9 cellular contexts compared by ENCODE assay signal in genomic region chr9:137217276-137218211, GRCh38. TPM values are rescaled to one million over a fixed set of nuclear protein-coding genes. Genes with fewer than 3 reads are reported as not detected.
DNase-seq lines count a peak whose midpoint lies in the region; ATAC-seq and TF ChIP-seq lines count a peak whose summit lies in the region.
"Had no signal": no experiment of that assay in that cellular context is flagged by ENCODE, and none has a peak within 500 bp of the region (broad histone marks: within the 10 kb centered on the region; RNA-seq: fewer than 3 reads in every experiment).

No MANE protein-coding gene starts in this region.

- no peaks in the 10 kb centered on the region for H3K4me1 Mint-ChIP-seq in stimulated activated memory B cell treated with anti-CD40 and anti-IgM and Interleukin-4, amounts not matched to agents 10 μg/mL and 1 μg/mL and 100 μg/mL, for 72 hours

- no peak for TF ChIP-seq CTCF in PC-9 (conservative IDR thresholded peaks at IDR 0.05)
- TF ChIP-seq CTCF in cardiac muscle cell (IDR thresholded peaks at IDR 0.05; ENCODE audit: low read depth, low read length): no peak

- peaks cover 28% of the 10 kb centered on the region for H3F3A ChIP-seq in PC-9 (ENCODE audit: insufficient read depth, low read depth)

- no peaks in the 10 kb centered on the region for H3K27me3 ChIP-seq in PC-9 (ENCODE audit: insufficient read depth, low read depth)
- H3K27me3 ChIP-seq in cardiac muscle cell: no peaks in the 10 kb centered on the region

- H3K9me3 ChIP-seq in PC-9 (ENCODE audit: insufficient read depth, low read depth) (no peaks in the 10 kb centered on the region), cardiac muscle cell (ENCODE audit: low read depth) (no peaks in the 10 kb centered on the region)

- peak overlapping the region; percentile 72 for H3K4me2 ChIP-seq in PC-9

- H3K36me3 Mint-ChIP-seq in stimulated activated memory B cell treated with anti-CD40 and anti-IgM and Interleukin-4, amounts not matched to agents 10 μg/mL and 1 μg/mL and 100 μg/mL, for 72 hours: peaks cover 23% of the 10 kb centered on the region

- BruUV-seq in PC-9 (replicated peaks; lab: Mats Ljungman, UMichigan): TSS peak; percentile 59

- H3K36me3 ChIP-seq in PC-9 (ENCODE audit: low read depth) (no peaks in the 10 kb centered on the region), cardiac muscle cell (no peaks in the 10 kb centered on the region)

- no peak overlapping the region for H2AFZ ChIP-seq in PC-9

- H4K20me1 ChIP-seq in PC-9 (ENCODE audit: insufficient read depth): no peaks in the 10 kb centered on the region; the same call in 1 of the 2 replicates

- H3K4me3 Mint-ChIP-seq in stimulated activated memory B cell treated with anti-CD40 and anti-IgM and Interleukin-4, amounts not matched to agents 10 μg/mL and 1 μg/mL and 100 μg/mL, for 72 hours: no peak overlapping the region
- H3K4me3 Mint-ChIP-seq: activated CD8-positive, alpha-beta T cell treated with anti-CD3 and anti-CD28 coated beads for 36 hours had no signal

- ATAC-seq in HG03565 (IDR thresholded peaks at IDR 0.05; ENCODE audit: unreplicated experiment): no peak
- no peak for ATAC-seq in stimulated activated memory B cell treated with anti-CD40 and anti-IgM and Interleukin-4, amounts not matched to agents 10 μg/mL and 1 μg/mL and 100 μg/mL, for 72 hours
- ATAC-seq: activated CD8-positive, alpha-beta T cell treated with anti-CD3 and anti-CD28 coated beads for 36 hours had no signal

- no peaks in the 10 kb centered on the region for H3K27me3 Mint-ChIP-seq in stimulated activated memory B cell treated with anti-CD40 and anti-IgM and Interleukin-4, amounts not matched to agents 10 μg/mL and 1 μg/mL and 100 μg/mL, for 72 hours
- H3K27me3 Mint-ChIP-seq: activated CD8-positive, alpha-beta T cell treated with anti-CD3 and anti-CD28 coated beads for 36 hours had no signal

- POLR2A ChIA-PET in PC-9 (lab: Charles Lee; ENCODE audit: unreplicated experiment): interaction anchor here (0.5 to 0.7 kb wide), 3 partner anchors 17 to 319 kb away, joined by 3 to 6 read pairs (median 4); no protein-coding TSS in a partner anchor

- DNase-seq in DMS153 (lab: John Stamatoyannopoulos, UW) (peak; percentile 43), PC-9 (peak; percentile 72 to 97), cardiac muscle cell (ENCODE audit: low read depth in 1 of 2, low spot score in 1 of 2) (peak; percentile 24 to 76), renal cortical epithelial cell (ENCODE audit: low read depth) (peak; percentile 58), NCI-H774 (lab: John Stamatoyannopoulos, UW) (no peak), DMS79 (lab: John Stamatoyannopoulos, UW) (no peak)
- DNase-seq: activated CD8-positive, alpha-beta T cell treated with anti-CD3 and anti-CD28 coated beads for 36 hours had no signal

- H3K79me2 ChIP-seq in PC-9 (ENCODE audit: low read depth): no peaks in the 10 kb centered on the region

- no peaks in the 10 kb centered on the region for H3K9me2 ChIP-seq in PC-9 (ENCODE audit: insufficient read depth)

- H3K4me1 ChIP-seq in PC-9 (replicated peaks; ENCODE audit: insufficient read depth) (peaks cover 26% of the 10 kb centered on the region), cardiac muscle cell (ENCODE audit: low read depth) (peaks cover 25% of the 10 kb centered on the region)

- H3K27ac Mint-ChIP-seq in stimulated activated memory B cell treated with anti-CD40 and anti-IgM and Interleukin-4, amounts not matched to agents 10 μg/mL and 1 μg/mL and 100 μg/mL, for 72 hours: no peak overlapping the region
- H3K27ac Mint-ChIP-seq: activated CD8-positive, alpha-beta T cell treated with anti-CD3 and anti-CD28 coated beads for 36 hours had no signal

- CTCF ChIA-PET in PC-9 (lab: Charles Lee): interaction anchor here (0.6 kb wide), 2 partner anchors 170 to 344 kb away, joined by 3 to 11 read pairs; no protein-coding TSS in a partner anchor

- H3K9me3 Mint-ChIP-seq in stimulated activated memory B cell treated with anti-CD40 and anti-IgM and Interleukin-4, amounts not matched to agents 10 μg/mL and 1 μg/mL and 100 μg/mL, for 72 hours: no peaks in the 10 kb centered on the region
- H3K9me3 Mint-ChIP-seq: activated CD8-positive, alpha-beta T cell treated with anti-CD3 and anti-CD28 coated beads for 36 hours had no signal

- intact Hi-C loops in PC-9 (cut with micrococcal nuclease; ENCODE audit: unreplicated experiment): loop anchor here (1.0 to 2.0 kb wide), 2 partner anchors 17 to 28 kb away; partner anchors contain the start of gene TPRN

- H3K27ac ChIP-seq in PC-9 (no peak overlapping the region), cardiac muscle cell (peak overlapping the region; percentile 90)

- H3K4me3 ChIP-seq in PC-9: peak overlapping the region; percentile 26; the same call in 1 of the 2 replicates
- no peak overlapping the region for H3K4me3 ChIP-seq in cardiac muscle cell

RNA-seq across cellular contexts. Expression of gene RNF208, which starts 4.5 kb away (rescaled TPM):
- total RNA-seq in PC-9 (2021) (31.3 and 38.0 TPM in 2 replicates), cardiac muscle cell (19.3 and 23.1 TPM in 2 replicates), renal cortical epithelial cell (1.2 TPM in 1 of 2 replicates, not detected in the other)
- polyA plus RNA-seq in cardiac muscle cell: 6.1 and 8.1 TPM in 2 replicates

RNA-seq across cellular contexts. Expression of gene CYSRT1, which starts 7.4 kb away (rescaled TPM):
- total RNA-seq in PC-9 (2021) (9.0 and 15.2 TPM in 2 replicates), cardiac muscle cell (5.8 and 7.0 TPM in 2 replicates), renal cortical epithelial cell (0.20 and 0.87 TPM in 2 replicates)
- polyA plus RNA-seq in cardiac muscle cell: 3.1 and 6.6 TPM in 2 replicates

RNA-seq across cellular contexts. Expression of gene RNF224, which starts 9.8 kb away (rescaled TPM):
- total RNA-seq in PC-9 (2021) (3.9 and 4.7 TPM in 2 replicates), cardiac muscle cell (0.32 TPM in 1 of 2 replicates, not detected in the other), renal cortical epithelial cell (0.15 and 0.52 TPM in 2 replicates)
- 0.12 TPM in 1 of 2 replicates, not detected in the other for polyA plus RNA-seq in cardiac muscle cell
- total RNA-seq: activated CD8-positive, alpha-beta T cell treated with anti-CD3 and anti-CD28 coated beads for 36 hours had no signal

RNA-seq across cellular contexts. Expression of gene NDOR1, which starts 12.0 kb away (rescaled TPM):
- total RNA-seq in PC-9 (2021): 27.7 and 28.8 TPM in 2 replicates
- 13.1 and 17.5 TPM in 2 replicates for total RNA-seq in cardiac muscle cell
- polyA plus RNA-seq in cardiac muscle cell: 9.1 and 18.1 TPM in 2 replicates
- 2.3 and 6.2 TPM in 2 replicates for total RNA-seq in renal cortical epithelial cell

RNA-seq across cellular contexts. Expression of gene TMEM203, which starts 12.1 kb away (rescaled TPM):
- total RNA-seq in PC-9 (2021) (43.3 and 45.5 TPM in 2 replicates), cardiac muscle cell (44.7 and 50.0 TPM in 2 replicates), renal cortical epithelial cell (30.2 and 42.8 TPM in 2 replicates)
- polyA plus RNA-seq in cardiac muscle cell: 86.6 and 99.2 TPM in 2 replicates

Comparison
In these comparisons a context has a peak if more than half of its experiments do, and no peak if none do; other contexts are left out.
1. DNase-seq: peak in DMS153 (single experiment), PC-9 (2 of 2), cardiac muscle cell (2 of 2) and renal cortical epithelial cell (single experiment); none in NCI-H774 (single experiment) and DMS79 (single experiment).